Comparison of ENCODE assay signal across 32 cellular contexts in genomic region chr11:134501406-134502152, GRCh38.
"Had no signal": no experiment of that assay in that cellular context is flagged by ENCODE, and none has a peak within 500 bp of the region (broad histone marks: within the 10 kb centered on the region; RNA-seq: fewer than 3 reads in every experiment).

No MANE protein-coding gene starts in this region.

- ATAC-seq: activated naive CD8-positive, alpha-beta T cell treated with anti-CD3 and anti-CD28 coated beads, Interleukin-2, amount 50 U/mL, for 24 hours; left cardiac atrium; left ventricle myocardium superior; naive thymus-derived CD4-positive, alpha-beta T cell; right cardiac atrium; SK-N-SH treated with all-trans-retinoic acid at 6 μM for 48 hours; stimulated activated effector memory CD8-positive, alpha-beta T cell treated with anti-CD3 and anti-CD28 coated beads, Interleukin-12 subunit alpha, Interleukin-12 subunit beta, amount 100 ng/mL, for 72 hours; T-helper 17 cell had no signal

- H3K4me3 Mint-ChIP-seq: activated CD4-positive, alpha-beta T cell treated with anti-CD3 and anti-CD28 coated beads, Interleukin-2, amount 10 ng/mL, durations not matched to agents 7 days and 5 days; activated naive CD4-positive, alpha-beta T cell treated with anti-CD3 and anti-CD28 coated beads, Interleukin-2, amount 10 ng/mL, durations not matched to agents 7 days and 5 days; activated naive CD8-positive, alpha-beta T cell treated with anti-CD3 and anti-CD28 coated beads, Interleukin-2, amount 50 U/mL, for 24 hours; activated T-helper 1 cell treated with anti-CD3 and anti-CD28 coated beads, Interleukin-12 subunit alpha, Interleukin-12 subunit beta, Interleukin-2, Interleukin-4 antibody, amounts not matched to agents 30 ng/mL and 10 ng/mL and 1 ng/mL, durations not matched to agents 14 hours and 24 hours and 36 hours; central memory CD8-positive, alpha-beta T cell; naive thymus-derived CD4-positive, alpha-beta T cell; neural crest cell; stimulated activated effector memory CD8-positive, alpha-beta T cell treated with anti-CD3 and anti-CD28 coated beads, Interleukin-12 subunit alpha, Interleukin-12 subunit beta, amount 100 ng/mL, for 72 hours; T-helper 17 cell had no signal

- H3K27ac ChIP-seq: breast epithelium, epithelial cell of prostate, esophagus squamous epithelium, skin epidermis, tibial nerve, WERI-Rb-1 had no signal

- H3K27me3 ChIP-seq: breast epithelium had no signal

- FAIRE-seq: colon, endometrium, frontal cortex, urothelium cell line had no signal

- H3K9me3 Mint-ChIP-seq: activated CD4-positive, alpha-beta T cell treated with anti-CD3 and anti-CD28 coated beads, Interleukin-2, amount 10 ng/mL, durations not matched to agents 7 days and 5 days; activated naive CD4-positive, alpha-beta T cell treated with anti-CD3 and anti-CD28 coated beads, Interleukin-2, amount 10 ng/mL, durations not matched to agents 7 days and 5 days; activated T-helper 1 cell treated with anti-CD3 and anti-CD28 coated beads, Interleukin-12 subunit alpha, Interleukin-12 subunit beta, Interleukin-2, Interleukin-4 antibody, amounts not matched to agents 30 ng/mL and 10 ng/mL and 1 ng/mL, durations not matched to agents 14 hours and 24 hours and 36 hours; neural crest cell; stimulated activated effector memory CD8-positive, alpha-beta T cell treated with anti-CD3 and anti-CD28 coated beads, Interleukin-12 subunit alpha, Interleukin-12 subunit beta, amount 100 ng/mL, for 72 hours had no signal

- H3K4me1 Mint-ChIP-seq: activated CD4-positive, alpha-beta T cell treated with anti-CD3 and anti-CD28 coated beads, Interleukin-2, amount 10 ng/mL, durations not matched to agents 7 days and 5 days; activated naive CD4-positive, alpha-beta T cell treated with anti-CD3 and anti-CD28 coated beads, Interleukin-2, amount 10 ng/mL, durations not matched to agents 7 days and 5 days; activated naive CD8-positive, alpha-beta T cell treated with anti-CD3 and anti-CD28 coated beads, Interleukin-2, amount 50 U/mL, for 24 hours; central memory CD8-positive, alpha-beta T cell; naive thymus-derived CD4-positive, alpha-beta T cell; stimulated activated effector memory CD8-positive, alpha-beta T cell treated with anti-CD3 and anti-CD28 coated beads, Interleukin-12 subunit alpha, Interleukin-12 subunit beta, amount 100 ng/mL, for 72 hours; T-helper 17 cell had no signal

- H3K27ac Mint-ChIP-seq: activated CD4-positive, alpha-beta T cell treated with anti-CD3 and anti-CD28 coated beads, Interleukin-2, amount 10 ng/mL, durations not matched to agents 7 days and 5 days; activated naive CD4-positive, alpha-beta T cell treated with anti-CD3 and anti-CD28 coated beads, Interleukin-2, amount 10 ng/mL, durations not matched to agents 7 days and 5 days; activated naive CD8-positive, alpha-beta T cell treated with anti-CD3 and anti-CD28 coated beads, Interleukin-2, amount 50 U/mL, for 24 hours; activated T-helper 1 cell treated with anti-CD3 and anti-CD28 coated beads, Interleukin-12 subunit alpha, Interleukin-12 subunit beta, Interleukin-2, Interleukin-4 antibody, amounts not matched to agents 30 ng/mL and 10 ng/mL and 1 ng/mL, durations not matched to agents 14 hours and 24 hours and 36 hours; naive thymus-derived CD4-positive, alpha-beta T cell; stimulated activated effector memory CD8-positive, alpha-beta T cell treated with anti-CD3 and anti-CD28 coated beads, Interleukin-12 subunit alpha, Interleukin-12 subunit beta, amount 100 ng/mL, for 72 hours; T-helper 17 cell had no signal

- H3K4me1 ChIP-seq: breast epithelium, esophagus squamous epithelium, tibial nerve had no signal

- H3K9me3 ChIP-seq: breast epithelium, esophagus squamous epithelium had no signal

- H3K36me3 Mint-ChIP-seq: activated naive CD4-positive, alpha-beta T cell treated with anti-CD3 and anti-CD28 coated beads, Interleukin-2, amount 10 ng/mL, durations not matched to agents 7 days and 5 days; naive thymus-derived CD4-positive, alpha-beta T cell; stimulated activated effector memory CD8-positive, alpha-beta T cell treated with anti-CD3 and anti-CD28 coated beads, Interleukin-12 subunit alpha, Interleukin-12 subunit beta, amount 100 ng/mL, for 72 hours had no signal

- H3K4me3 ChIP-seq: breast epithelium, esophagus squamous epithelium, skin epidermis, tibial nerve had no signal

- DNase-seq: activated CD4-positive, alpha-beta T cell treated with anti-CD3 and anti-CD28 coated beads for 1 hour; activated CD4-positive, alpha-beta T cell treated with anti-CD3 and anti-CD28 coated beads, Interleukin-2, amount 10 ng/mL, durations not matched to agents 7 days and 5 days; activated gamma-delta T cell; activated naive CD4-positive, alpha-beta T cell treated with anti-CD3 and anti-CD28 coated beads, Interleukin-2, amount 10 ng/mL, durations not matched to agents 7 days and 5 days; activated naive CD8-positive, alpha-beta T cell treated with anti-CD3 and anti-CD28 coated beads, Interleukin-2, amount 50 U/mL, for 24 hours; activated T-cell treated with anti-CD3 and anti-CD28 coated beads for 4 hours; dermis blood vessel endothelial cell; effector CD4-positive, alpha-beta T cell; esophagus squamous epithelium; left cardiac atrium; left ventricle myocardium superior; mammary epithelial cell; midbrain; naive thymus-derived CD4-positive, alpha-beta T cell; right cardiac atrium; stimulated activated CD4-positive, alpha-beta T cell treated with anti-CD3 and anti-CD28 coated beads, Interleukin-4, amount 100 ng/mL, for 24 hours; T-helper 17 cell; T1000; WERI-Rb-1 had no signal

- H3K36me3 ChIP-seq: breast epithelium, esophagus squamous epithelium, tibial nerve, WERI-Rb-1 had no signal
